In genomic region chr1:83883979-83884378, GRCh38 we compare ENCODE assay signal across 21 cellular contexts.
"Had no signal": no experiment of that assay in that cellular context is flagged by ENCODE, and none has a peak within 500 bp of the region (broad histone marks: within the 10 kb centered on the region; RNA-seq: fewer than 3 reads in every experiment).

No MANE protein-coding gene starts in this region.

- H3K27me3 ChIP-seq: gastrocnemius medialis, neutrophil, tibial artery had no signal

- H3K27me3 Mint-ChIP-seq: brain had no signal

- H3K4me3 ChIP-seq: gastrocnemius medialis, tibial artery had no signal

- H3K9me3 ChIP-seq: gastrocnemius medialis, neutrophil, tibial artery had no signal

- H3K4me1 ChIP-seq: gastrocnemius medialis had no signal

- H3K27ac ChIP-seq: gastrocnemius medialis, neutrophil, tibial artery had no signal

- FAIRE-seq: endothelial cell of umbilical vein, TTC549, urothelium cell line had no signal

- H3K4me3 Mint-ChIP-seq: activated CD8-positive, alpha-beta T cell treated with anti-CD3 and anti-CD28 coated beads, Interleukin-2, amount 10 ng/mL, durations not matched to agents 7 days and 5 days; activated naive CD8-positive, alpha-beta T cell; brain; naive B cell; WTC11 had no signal

- DNase-seq: activated CD4-positive, alpha-beta T cell treated with anti-CD3 and anti-CD28 coated beads for 48 hours; activated CD8-positive, alpha-beta memory T cell treated with anti-CD3 and anti-CD28 coated beads, Interleukin-2, amount 50 U/mL, for 4 hours; activated CD8-positive, alpha-beta T cell treated with anti-CD3 and anti-CD28 coated beads, Interleukin-2, amount 10 ng/mL, durations not matched to agents 7 days and 5 days; activated gamma-delta T cell treated with Interleukin-2 at 50 U/mL for 16 hours; activated T-cell treated with anti-CD3 and anti-CD28 coated beads, Interleukin-2, amount 50 U/mL, for 48 hours; amniotic stem cell; cortex of kidney; effector CD4-positive, alpha-beta T cell; gastrocnemius medialis; naive B cell; stimulated activated CD4-positive, alpha-beta T cell treated with anti-CD3 and anti-CD28 coated beads, Interleukin-15, amount 100 ng/mL, for 24 hours; stimulated activated CD4-positive, alpha-beta T cell treated with anti-CD3 and anti-CD28 coated beads, Interleukin-4, amount 100 ng/mL, for 24 hours; stimulated activated naive CD4-positive, alpha-beta T cell; tibial artery had no signal

- H3K4me1 Mint-ChIP-seq: naive B cell, WTC11 had no signal

- H3K27ac Mint-ChIP-seq: activated CD8-positive, alpha-beta T cell treated with anti-CD3 and anti-CD28 coated beads, Interleukin-2, amount 10 ng/mL, durations not matched to agents 7 days and 5 days; activated naive CD8-positive, alpha-beta T cell; brain; WTC11 had no signal

- H3K36me3 ChIP-seq: gastrocnemius medialis, neutrophil had no signal
